Comparison of ENCODE assay signal across 32 cellular contexts in genomic region chr16:16917201-16917600, GRCh38.
"Had no signal": no experiment of that assay in that cellular context is flagged by ENCODE, and none has a peak within 500 bp of the region (broad histone marks: within the 10 kb centered on the region; RNA-seq: fewer than 3 reads in every experiment).

No MANE protein-coding gene starts in this region.

- H3K27me3 Mint-ChIP-seq: brain had no signal

- H3K4me3 Mint-ChIP-seq: activated CD4-positive, alpha-beta T cell treated with anti-CD3 and anti-CD28 coated beads for 36 hours; activated CD4-positive, alpha-beta T cell treated with anti-CD3 and anti-CD28 coated beads, Interleukin-2, amount 10 ng/mL, durations not matched to agents 7 days and 5 days; activated CD8-positive, alpha-beta T cell treated with anti-CD3 and anti-CD28 coated beads, Interleukin-2, amount 10 ng/mL, durations not matched to agents 7 days and 5 days; activated naive CD4-positive, alpha-beta T cell treated with anti-CD3 and anti-CD28 coated beads for 36 hours; activated T-cell treated with anti-CD3 and anti-CD28 coated beads, Interleukin-2, amount 50 U/mL, for 24 hours; brain; T-helper 1 cell treated with Interleukin-12 subunit alpha and Interleukin-12 subunit beta and Interleukin-4 antibody, amounts not matched to agents 30 μg/mL and 1 μg/mL, for 36 hours; T-helper 2 cell treated with Interferon-gamma antibody and Interleukin-4, amounts not matched to agents 5 μg/mL and 100 μg/mL, for 36 hours; WTC11 had no signal

- ATAC-seq: activated CD4-positive, alpha-beta T cell treated with anti-CD3 and anti-CD28 coated beads for 36 hours; activated CD4-positive, CD25-positive, alpha-beta regulatory T cell treated with anti-CD3 and anti-CD28 coated beads, Interleukin-2, amount 50 U/mL, for 24 hours; activated CD8-positive, alpha-beta T cell treated with anti-CD3 and anti-CD28 coated beads, Interleukin-2, amount 10 ng/mL, durations not matched to agents 7 days and 5 days; activated naive CD4-positive, alpha-beta T cell treated with anti-CD3 and anti-CD28 coated beads, Interleukin-2, amount 50 U/mL, for 72 hours; Panc1; WTC11 had no signal

- DNase-seq: activated CD4-positive, alpha-beta T cell treated with anti-CD3 and anti-CD28 coated beads for 36 hours; activated CD4-positive, alpha-beta T cell treated with anti-CD3 and anti-CD28 coated beads, Interleukin-2, amount 10 ng/mL, durations not matched to agents 7 days and 5 days; activated CD4-positive, alpha-beta T cell treated with anti-CD3 and anti-CD28 coated beads, Interleukin-2, amount 50 U/mL, for 48 hours; activated CD8-positive, alpha-beta T cell treated with anti-CD3 and anti-CD28 coated beads, Interleukin-2, amount 10 ng/mL, durations not matched to agents 7 days and 5 days; activated gamma-delta T cell; activated naive CD4-positive, alpha-beta T cell treated with anti-CD3 and anti-CD28 coated beads for 36 hours; activated T-cell treated with anti-CD3 and anti-CD28 coated beads, Interleukin-2, amount 50 U/mL, for 24 hours; anterior cingulate cortex; cerebellar nuclear complex; Kasumi-1; KG1; MG63; NCI-H1048; NCI-H1105 treated with DMSO at 0.1 percent for 48 hours; NCI-H1436; NCI-H1694; NCI-H1930; NCI-H2081 treated with DMSO at 0.1 percent for 48 hours; NCI-H446; NCI-H524; NCI-H774; SHP77; SJCRH30; SK-N-SH had no signal

- H3K4me1 Mint-ChIP-seq: activated CD4-positive, alpha-beta T cell treated with anti-CD3 and anti-CD28 coated beads for 36 hours; activated CD4-positive, alpha-beta T cell treated with anti-CD3 and anti-CD28 coated beads, Interleukin-2, amount 10 ng/mL, durations not matched to agents 7 days and 5 days; brain had no signal

- H3K27ac ChIP-seq: SJCRH30 had no signal

- H3K36me3 Mint-ChIP-seq: brain had no signal

- H3K9me3 Mint-ChIP-seq: activated T-helper 2 cell treated with anti-CD3 and anti-CD28 coated beads, Interferon-gamma antibody, Interleukin-2, Interleukin-4, amounts not matched to agents 10 μg/mL and 5 μg/mL and 100 μg/mL, durations not matched to agents 14 hours and 24 hours and 36 hours; T-helper 1 cell treated with Interleukin-12 subunit alpha and Interleukin-12 subunit beta and Interleukin-4 antibody, amounts not matched to agents 30 μg/mL and 1 μg/mL, for 36 hours; T-helper 2 cell treated with Interferon-gamma antibody and Interleukin-4, amounts not matched to agents 5 μg/mL and 100 μg/mL, for 36 hours had no signal

- H3K27ac Mint-ChIP-seq: activated CD4-positive, alpha-beta T cell treated with anti-CD3 and anti-CD28 coated beads for 36 hours; activated CD4-positive, alpha-beta T cell treated with anti-CD3 and anti-CD28 coated beads, Interleukin-2, amount 10 ng/mL, durations not matched to agents 7 days and 5 days; activated CD8-positive, alpha-beta T cell treated with anti-CD3 and anti-CD28 coated beads, Interleukin-2, amount 10 ng/mL, durations not matched to agents 7 days and 5 days; activated naive CD4-positive, alpha-beta T cell treated with anti-CD3 and anti-CD28 coated beads for 36 hours; activated naive CD4-positive, alpha-beta T cell treated with anti-CD3 and anti-CD28 coated beads, Interleukin-2, amount 50 U/mL, for 72 hours; activated T-cell treated with anti-CD3 and anti-CD28 coated beads, Interleukin-2, amount 50 U/mL, for 24 hours; activated T-helper 2 cell treated with anti-CD3 and anti-CD28 coated beads, Interferon-gamma antibody, Interleukin-2, Interleukin-4, amounts not matched to agents 10 μg/mL and 5 μg/mL and 100 μg/mL, durations not matched to agents 14 hours and 24 hours and 36 hours; T-helper 1 cell treated with Interleukin-12 subunit alpha and Interleukin-12 subunit beta and Interleukin-4 antibody, amounts not matched to agents 30 μg/mL and 1 μg/mL, for 36 hours; T-helper 2 cell treated with Interferon-gamma antibody and Interleukin-4, amounts not matched to agents 5 μg/mL and 100 μg/mL, for 36 hours; WTC11 had no signal
